ENCODE assay signal across 11 cellular contexts in the genomic region with DNA sequence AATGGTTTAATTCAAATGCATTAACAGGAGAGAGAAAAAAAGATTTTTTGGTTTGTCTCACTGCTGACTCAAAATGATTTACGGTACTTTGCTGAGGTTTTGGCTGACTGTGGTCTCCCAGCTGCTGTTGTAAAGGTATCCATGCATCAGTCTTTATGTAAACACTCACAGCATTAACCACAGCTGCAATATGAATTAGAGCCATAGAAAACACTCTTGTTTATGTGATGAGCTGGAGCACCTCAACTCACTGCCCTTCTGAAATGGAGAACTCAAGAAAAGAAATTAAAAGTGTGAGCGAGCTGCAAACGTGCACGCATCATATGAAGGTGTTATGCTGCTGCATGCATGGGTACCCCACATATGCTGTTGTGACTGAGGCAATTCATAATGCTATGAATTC.
DNase-seq lines count a peak whose midpoint lies in the region; ATAC-seq and TF ChIP-seq lines count a peak whose summit lies in the region.
"Had no signal": no experiment of that assay in that cellular context is flagged by ENCODE, and none has a peak within 500 bp of the region (broad histone marks: within the 10 kb centered on the region; RNA-seq: fewer than 3 reads in every experiment).

No MANE protein-coding gene starts in this region.

- H3F3A ChIP-seq in PC-3 (ENCODE audit: low read length, unreplicated experiment) = no peaks in the 10 kb centered on the region

- H3K36me3 ChIP-seq in upper lobe of left lung (no peaks in the 10 kb centered on the region), PC-3 (ENCODE audit: low read depth, low read length) (no peaks in the 10 kb centered on the region)
- H3K36me3 ChIP-seq: prostate gland had no signal

- no peak overlapping the region for H2AFZ ChIP-seq in PC-3 (ENCODE audit: low read length)

- H3K4me1 Mint-ChIP-seq in T-helper 17 cell = no peaks in the 10 kb centered on the region

- H3K27ac ChIP-seq in upper lobe of left lung (no peak overlapping the region), PC-3 (ENCODE audit: low read length) (no peak overlapping the region)
- H3K27ac ChIP-seq: prostate gland, VCaP had no signal

- H3K9me3 ChIP-seq in T-helper 17 cell (ENCODE audit: control insufficient read depth, low read length, poor library complexity, severe bottlenecking) (no peaks in the 10 kb centered on the region), upper lobe of left lung (no peaks in the 10 kb centered on the region), PC-3 (ENCODE audit: low read length) (no peaks in the 10 kb centered on the region)
- H3K9me3 ChIP-seq: prostate gland had no signal

- no peak for TF ChIP-seq EP300 in upper lobe of left lung (IDR thresholded peaks at IDR 0.05)

- intact Hi-C loops in PC-3 (cut with micrococcal nuclease) = no loop called here

- no peak overlapping the region for H3K9ac ChIP-seq in PC-3 (ENCODE audit: low read length)

- CTCF ChIA-PET in PC-3 (lab: Charles Lee) = no interaction called here

- no peak for TF ChIP-seq POLR2A in upper lobe of left lung (IDR thresholded peaks at IDR 0.05)

- H3K4me3 ChIP-seq in upper lobe of left lung = no peak overlapping the region
- no peak overlapping the region for H3K4me3 ChIP-seq in PC-3 (ENCODE audit: low read length)
- H3K4me3 ChIP-seq: prostate gland had no signal

- H4K20me1 ChIP-seq in PC-3 (ENCODE audit: low read length) = no peaks in the 10 kb centered on the region

- H3K4me3 Mint-ChIP-seq in T-helper 17 cell = no peak overlapping the region

- ATAC-seq in GM18870 (IDR thresholded peaks at IDR 0.05; ENCODE audit: unreplicated experiment) (peak; percentile 77), HG02623 (IDR thresholded peaks at IDR 0.05; ENCODE audit: unreplicated experiment) (peak; percentile 51), T-helper 17 cell (no peak), upper lobe of left lung (ENCODE audit: low FRiP score in 2 of 2) (no peak), GM21360 (IDR thresholded peaks at IDR 0.05; ENCODE audit: unreplicated experiment) (no peak), PC-3 (no peak)

- DNase-seq in NCI-H2196 (lab: John Stamatoyannopoulos, UW; ENCODE audit: unreplicated experiment) = peak; percentile 28
- peak; percentile 9 for DNase-seq in myocyte (ENCODE audit: low read depth)
- no peak for DNase-seq in T-helper 17 cell
- no peak for DNase-seq in upper lobe of left lung
- no peak for DNase-seq in PC-3
- DNase-seq: amygdala had no signal

- H3K4me1 ChIP-seq in upper lobe of left lung (no peaks in the 10 kb centered on the region), PC-3 (ENCODE audit: insufficient read depth, low read length) (no peaks in the 10 kb centered on the region)
- H3K4me1 ChIP-seq: prostate gland had no signal

- H3K4me2 ChIP-seq in PC-3 (ENCODE audit: low read length) = no peak overlapping the region

- H3K36me3 Mint-ChIP-seq in T-helper 17 cell (ENCODE audit: low read depth) = no peaks in the 10 kb centered on the region

- 81 to 84% methylated on average over 4 of the region's 4 CpGs for WGBS in upper lobe of left lung, 2 donors

- BruUV-seq in PC-3 (replicated peaks; lab: Mats Ljungman, UMichigan) = no TSS peak

- H3K27ac Mint-ChIP-seq in T-helper 17 cell = no peak overlapping the region

- POLR2A ChIA-PET in PC-3 (lab: Charles Lee; ENCODE audit: unreplicated experiment) = no interaction called here

- H3K27me3 Mint-ChIP-seq in T-helper 17 cell = peaks cover 31% of the 10 kb centered on the region

- no peaks in the 10 kb centered on the region for H3K79me2 ChIP-seq in PC-3 (ENCODE audit: low read length)

- H3K9me2 ChIP-seq in PC-3 (replicated peaks; ENCODE audit: low read length) = no peaks in the 10 kb centered on the region

- H3K27me3 ChIP-seq in upper lobe of left lung (no peaks in the 10 kb centered on the region), PC-3 (ENCODE audit: low read length) (peaks cover 61% of the 10 kb centered on the region)

- no peak for TF ChIP-seq CTCF in upper lobe of left lung (IDR thresholded peaks at IDR 0.05)
- TF ChIP-seq CTCF in PC-3 (conservative IDR thresholded peaks at IDR 0.05; ENCODE audit: low read depth, low read length) = no peak

Comparison
In these comparisons a context has a peak if more than half of its experiments do, and no peak if none do; other contexts are left out.
1. ATAC-seq: peak in GM18870 (single experiment) and HG02623 (single experiment); none in T-helper 17 cell (single experiment), upper lobe of left lung (0 of 2), GM21360 (single experiment) and PC-3 (single experiment).
2. DNase-seq: peak in NCI-H2196 (single experiment) and myocyte (single experiment); none in T-helper 17 cell (0 of 3), upper lobe of left lung (0 of 2) and PC-3 (single experiment).